14 cellular contexts compared by ENCODE assay signal in genomic region chr11:117795726-117796455, GRCh38. TPM values are rescaled to one million over a fixed set of nuclear protein-coding genes. Genes with fewer than 3 reads are reported as not detected.
A peak's percentile ranks its signal among the peaks of the same experiment; 100 is the strongest.
DNase-seq lines count a peak whose midpoint lies in the region; ATAC-seq, FAIRE-seq and TF ChIP-seq lines count a peak whose summit lies in the region.
"Had no signal": no experiment of that assay in that cellular context is flagged by ENCODE, and none has a peak within 500 bp of the region (broad histone marks: within the 10 kb centered on the region; RNA-seq: fewer than 3 reads in every experiment).

No MANE protein-coding gene starts in this region.

- peak; percentile 9 for ATAC-seq in esophagus mucosa
- ATAC-seq in pancreas, result peak; percentile 28 to 54 (median 46)
- no peak for ATAC-seq in natural killer cell treated with Interleukin-12 subunit alpha and Interleukin-12 subunit beta and Interleukin-15 and Interleukin-18, amount 100 ng/mL, for 72 hours

- H3K9me3 ChIP-seq in pancreas, result no peaks in the 10 kb centered on the region

- in situ Hi-C loops in G401 (cut with HindIII; ENCODE audit: low sequenced_read_pairs), result no loop called here

- intact Hi-C loops in pancreas (cut with DNase I), result no loop called here

- H3K27me3 Mint-ChIP-seq in natural killer cell treated with Interleukin-12 subunit alpha and Interleukin-12 subunit beta and Interleukin-15 and Interleukin-18, amount 100 ng/mL, for 72 hours, result peaks cover 46 to 50% of the 10 kb centered on the region in 2 donors

- 4 to 5% methylated on average over 46 to 49 of the region's 49 CpGs for WGBS in pancreas, 2 donors

- no peak overlapping the region for H3K27ac Mint-ChIP-seq in natural killer cell treated with Interleukin-12 subunit alpha and Interleukin-12 subunit beta and Interleukin-15 and Interleukin-18, amount 100 ng/mL, for 72 hours
- H3K27ac Mint-ChIP-seq: T-helper 2 cell treated with Interferon-gamma antibody and Interleukin-4, amounts not matched to agents 5 μg/mL and 100 μg/mL, for 36 hours had no signal

- DNase-seq in DMS79 treated with DMSO at 0.1 percent for 48 hours (lab: John Stamatoyannopoulos, UW), result peak; percentile 79
- DNase-seq in NCI-H526 treated with DMSO at 0.1 percent for 48 hours (lab: John Stamatoyannopoulos, UW), result peak; percentile 85
- DNase-seq in pancreas, result peak in 1 of 6 donors; percentile 57
- no peak for DNase-seq in pons (ENCODE audit: low spot score)
- no peak for DNase-seq in G401 (ENCODE audit: low spot score)
- DNase-seq in NCI-H2029 (lab: John Stamatoyannopoulos, UW), result no peak
- DNase-seq in natural killer cell treated with Interleukin-12 subunit alpha and Interleukin-12 subunit beta and Interleukin-15 and Interleukin-18, amount 100 ng/mL, for 72 hours (ENCODE audit: low spot score), result no peak
- DNase-seq: activated naive CD4-positive, alpha-beta T cell treated with anti-CD3 and anti-CD28 coated beads, Interleukin-2, amount 50 U/mL, for 16 hours; foreskin fibroblast; GF-D8; NCI-H187 had no signal

- H3K36me3 ChIP-seq in pancreas, result no peaks in the 10 kb centered on the region

- peak overlapping the region in 2 of 4 donors; percentile 31 to 41 for H3K4me3 ChIP-seq in pancreas

- H3K4me1 ChIP-seq in pancreas, result peaks cover 6 to 7% (median 7%) of the 10 kb centered on the region in 3 donors

- H3K4me1 Mint-ChIP-seq in natural killer cell treated with Interleukin-12 subunit alpha and Interleukin-12 subunit beta and Interleukin-15 and Interleukin-18, amount 100 ng/mL, for 72 hours (ENCODE audit: low read depth in 2 of 2), result peaks cover 0 to 6% of the 10 kb centered on the region in 2 donors

- no peak for FAIRE-seq in pancreas (lab: Jason Lieb, UNC)

- H3K36me3 Mint-ChIP-seq in natural killer cell treated with Interleukin-12 subunit alpha and Interleukin-12 subunit beta and Interleukin-15 and Interleukin-18, amount 100 ng/mL, for 72 hours, result peaks cover 5% of the 10 kb centered on the region

- no peak overlapping the region for H3K4me3 Mint-ChIP-seq in natural killer cell treated with Interleukin-12 subunit alpha and Interleukin-12 subunit beta and Interleukin-15 and Interleukin-18, amount 100 ng/mL, for 72 hours
- H3K4me3 Mint-ChIP-seq: T-helper 2 cell treated with Interferon-gamma antibody and Interleukin-4, amounts not matched to agents 5 μg/mL and 100 μg/mL, for 36 hours had no signal

- H3K27me3 ChIP-seq in pancreas, result peaks cover 0 to 7% (median 2%) of the 10 kb centered on the region in 4 donors

- TF ChIP-seq CTCF in pancreas (IDR thresholded peaks at IDR 0.05), result no peak

- H3K9me3 Mint-ChIP-seq in natural killer cell treated with Interleukin-12 subunit alpha and Interleukin-12 subunit beta and Interleukin-15 and Interleukin-18, amount 100 ng/mL, for 72 hours, result no peaks in the 10 kb centered on the region
- H3K9me3 Mint-ChIP-seq: T-helper 2 cell treated with Interferon-gamma antibody and Interleukin-4, amounts not matched to agents 5 μg/mL and 100 μg/mL, for 36 hours had no signal

- H3K27ac ChIP-seq in pancreas, result no peak overlapping the region

RNA-seq across cellular contexts. Expression of gene DSCAML1, which starts 1.1 kb away (rescaled TPM):
- total RNA-seq in esophagus mucosa (not detected), pancreas (1 to 10 TPM in 5 of 6 donors, under 1 TPM in 1; 0.69 to 2.7 (median 1.8) TPM)
- 1 to 10 TPM; 1.7 to 1.9 TPM for polyA plus RNA-seq in pancreas
- total RNA-seq in G401 (2014; rRNA removed; shearing (Covaris generic)), result not detected in 2 replicates
- total RNA-seq in natural killer cell treated with Interleukin-12 subunit alpha and Interleukin-12 subunit beta and Interleukin-15 and Interleukin-18, amount 100 ng/mL, for 72 hours, result under 1 TPM in 1 of 2 donors, not detected in 1; 0.08 TPM
- total RNA-seq: pulmonary artery endothelial cell had no signal

RNA-seq across cellular contexts. Expression of gene FXYD2, which starts 28.7 kb away (rescaled TPM):
- not detected for total RNA-seq in esophagus mucosa
- total RNA-seq in pancreas, result 100 to 1,000 TPM; 220 to 395 (median 314) TPM
- 1,000 to 10,000 TPM; 1,418 to 2,509 TPM for polyA plus RNA-seq in pancreas
- not detected in 2 replicates for total RNA-seq in G401 (2014; rRNA removed; shearing (Covaris generic))
- total RNA-seq in natural killer cell treated with Interleukin-12 subunit alpha and Interleukin-12 subunit beta and Interleukin-15 and Interleukin-18, amount 100 ng/mL, for 72 hours, result 1 to 10 TPM in 1 of 2 donors, under 1 TPM in 1; 0.14 to 1.5 TPM

Comparison
In these comparisons a context has a peak if more than half of its experiments do, and no peak if none do; other contexts are left out.
1. DNase-seq: peak in DMS79 treated with DMSO at 0.1 percent for 48 hours (single experiment) and NCI-H526 treated with DMSO at 0.1 percent for 48 hours (single experiment); none in pons (single experiment), G401 (single experiment), NCI-H2029 (single experiment) and natural killer cell treated with Interleukin-12 subunit alpha and Interleukin-12 subunit beta and Interleukin-15 and Interleukin-18, amount 100 ng/mL, for 72 hours (single experiment).
2. ATAC-seq: peak in esophagus mucosa (single experiment) and pancreas (4 of 4); none in natural killer cell treated with Interleukin-12 subunit alpha and Interleukin-12 subunit beta and Interleukin-15 and Interleukin-18, amount 100 ng/mL, for 72 hours (0 of 2).
3. RNA of gene FXYD2, which starts 28.7 kb away (total RNA-seq): 220 to 395 TPM in pancreas; 0.14 to 1.5 TPM in natural killer cell treated with Interleukin-12 subunit alpha and Interleukin-12 subunit beta and Interleukin-15 and Interleukin-18, amount 100 ng/mL, for 72 hours, not detected in esophagus mucosa (single experiment) and not detected in G401; every median in the first group is over 10 times any median in the second.